ENCODE assay signal across 1 cellular context in the genomic region with DNA sequence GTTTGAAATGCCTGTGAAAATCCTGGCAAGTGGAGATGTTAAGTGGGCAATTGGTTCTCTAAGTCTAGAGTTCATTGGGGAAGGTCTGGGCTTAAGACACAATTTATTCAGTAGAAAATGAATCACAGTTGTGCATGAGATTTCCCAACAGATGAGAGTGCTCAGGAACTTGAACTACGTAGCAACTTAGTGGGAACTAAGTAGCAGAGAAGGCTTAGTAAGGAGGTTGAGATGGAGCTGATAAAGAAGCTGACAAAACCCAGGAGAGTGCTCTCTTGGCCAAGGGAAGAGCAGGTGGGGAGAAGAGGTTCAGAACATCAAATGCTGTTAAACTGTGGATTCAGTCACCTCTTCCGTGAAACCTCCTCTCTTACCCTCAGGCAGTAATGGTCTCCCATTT.
TF ChIP-seq lines count a peak whose summit lies in the region.

No MANE protein-coding gene starts in this region.

TF ChIP-seq in WTC11, 78 proteins besides CTCF, POLR2A, EP300 and RAD21 (continued from another document):
- TF ChIP-seq STAT6 (CRISPR knock-in tag; conservative IDR thresholded peaks at IDR 0.05; ENCODE audit: low read depth) (no peak), ZNF416 (CRISPR knock-in tag; IDR thresholded peaks at IDR 0.05) (no peak), GABPB1 (CRISPR knock-in tag; IDR thresholded peaks at IDR 0.05) (no peak), NR2C2 (CRISPR knock-in tag; IDR thresholded peaks at IDR 0.05) (no peak), ATF2 (CRISPR knock-in tag; IDR thresholded peaks at IDR 0.05; ENCODE audit: borderline replicate concordance, low read depth) (no peak), ZNF121 (CRISPR knock-in tag; IDR thresholded peaks at IDR 0.05) (no peak), ZNF138 (CRISPR knock-in tag; conservative IDR thresholded peaks at IDR 0.05) (no peak), USF2 (CRISPR knock-in tag; IDR thresholded peaks at IDR 0.05) (no peak), ZSCAN18 (CRISPR knock-in tag; IDR thresholded peaks at IDR 0.05) (no peak), ELF4 (CRISPR knock-in tag; IDR thresholded peaks at IDR 0.05; ENCODE audit: low read depth) (no peak), NFE2L1 (CRISPR knock-in tag; IDR thresholded peaks at IDR 0.05) (no peak)
TF ChIP-seq in WTC11: peak in this region for 0.
